In genomic region chr20:25012616-25013189, GRCh38 we compare ENCODE assay signal across 16 cellular contexts. TPM values are rescaled to one million over a fixed set of nuclear protein-coding genes. Genes with fewer than 3 reads are reported as not detected.
DNase-seq lines count a peak whose midpoint lies in the region; ATAC-seq, FAIRE-seq and TF ChIP-seq lines count a peak whose summit lies in the region.
"Had no signal": no experiment of that assay in that cellular context is flagged by ENCODE, and none has a peak within 500 bp of the region (broad histone marks: within the 10 kb centered on the region; RNA-seq: fewer than 3 reads in every experiment).

No MANE protein-coding gene starts in this region.

- FAIRE-seq in K562 (lab: Jason Lieb, UNC) (no peak), HepG2 (lab: Jason Lieb, UNC) (no peak)

- no peaks in the 10 kb centered on the region for H3K9me3 Mint-ChIP-seq in endothelial cell (ENCODE audit: unreplicated experiment)

- H4K20me1 ChIP-seq in K562 (replicated peaks; ENCODE audit: control insufficient read depth, insufficient read depth, low read length) (no peaks in the 10 kb centered on the region), HepG2 (ENCODE audit: insufficient read depth, low read length) (no peaks in the 10 kb centered on the region)

- TF ChIP-seq EP300 in K562 (IDR thresholded peaks at IDR 0.05; ENCODE audit: low read length) (no peak), HepG2 (IDR thresholded peaks at IDR 0.05; ENCODE audit: low read depth in 2 of 2, low read length in 2 of 2) (no peak), HepG2 (CRISPR knock-in tag; IDR thresholded peaks at IDR 0.05; ENCODE audit: borderline replicate concordance) (no peak)

- DNase-seq in activated CD8-positive, alpha-beta memory T cell treated with anti-CD3 and anti-CD28 coated beads, Interleukin-2, amount 50 U/mL, for 48 hours = peak; percentile 22
- DNase-seq in activated CD8-positive, alpha-beta memory T cell treated with anti-CD3 and anti-CD28 coated beads, Interleukin-2, amount 50 U/mL, for 4 hours = no peak
- DNase-seq in K562 (ENCODE audit: extremely low read depth in 1 of 4, low spot score in 3 of 4) (no peak), HepG2 (ENCODE audit: low spot score) (no peak), testis (peak; percentile 6), endothelial cell (ENCODE audit: low spot score) (no peak), NCI-H2029 (lab: John Stamatoyannopoulos, UW) (no peak)
- DNase-seq: 8988T, COR-L47, Kasumi-1, NCI-H1105 treated with DMSO at 0.1 percent for 48 hours, NCI-H1930, NCI-H510A had no signal

- no peaks in the 10 kb centered on the region for H3K4me1 ChIP-seq in K562 (replicated peaks in 1 of 2; ENCODE audit: control insufficient read depth in 2 of 2, insufficient read depth in 2 of 2, low read length in 2 of 2)
- peaks cover 13% of the 10 kb centered on the region for H3K4me1 ChIP-seq in HepG2 (ENCODE audit: insufficient read depth, low read length)
- H3K4me1 ChIP-seq in testis = no peaks in the 10 kb centered on the region
- H3K4me1 ChIP-seq: HAP-1 had no signal

- H3K79me2 ChIP-seq in K562 (ENCODE audit: control insufficient read depth, insufficient read depth, low read length) (no peaks in the 10 kb centered on the region), HepG2 (ENCODE audit: insufficient read depth, low read length) (no peaks in the 10 kb centered on the region)

- H3K27me3 ChIP-seq in K562 (ENCODE audit: control insufficient read depth in 2 of 2, insufficient read depth in 2 of 2, low read length in 2 of 2) (peaks cover 3 to 71% of the 10 kb centered on the region in 2 experiments; a peak in 4 of 5 replicates), HepG2 (ENCODE audit: control insufficient read depth in 1 of 2, insufficient read depth in 2 of 2, low read length in 2 of 2) (no peaks in the 10 kb centered on the region), testis (no peaks in the 10 kb centered on the region)
- H3K27me3 ChIP-seq: BLaER1 treated with 17β-estradiol and CSF1 and Interleukin-3, amounts not matched to agents 10 nM and 100 nM had no signal

- no peak overlapping the region for H3K9ac ChIP-seq in K562 (ENCODE audit: insufficient read depth in 1 of 2, low read depth in 2 of 2, low read length in 2 of 2)
- no peak overlapping the region for H3K9ac ChIP-seq in HepG2 (ENCODE audit: insufficient read depth, low read depth, low read length)
- H3K9ac ChIP-seq: BLaER1 treated with 17β-estradiol and CSF1 and Interleukin-3, amounts not matched to agents 10 nM and 100 nM had no signal

- CTCF ChIA-PET in K562 (lab: Yijun Ruan, JAX; ENCODE audit: low intra/inter-chr PET ratio) = no interaction called here
- CTCF ChIA-PET in HepG2 (lab: Yijun Ruan, JAX; ENCODE audit: low intra/inter-chr PET ratio, low total read pairs) = no interaction called here

- TF ChIP-seq CTCF in K562 (IDR thresholded peaks at IDR 0.05 in 2 of 3, conservative IDR thresholded peaks at IDR 0.05 in 1 of 3; ENCODE audit: insufficient read depth in 2 of 3, low read depth in 1 of 3, low read length in 3 of 3) (no peak), HepG2 (CRISPR knock-in tag; IDR thresholded peaks at IDR 0.05) (no peak), testis (IDR thresholded peaks at IDR 0.05) (no peak), endothelial cell (IDR thresholded peaks at IDR 0.05; ENCODE audit: unreplicated experiment) (no peak)

- H3K36me3 ChIP-seq in K562 (ENCODE audit: control insufficient read depth, insufficient read depth, low read length) = no peaks in the 10 kb centered on the region
- peaks cover 0 to 3% of the 10 kb centered on the region in 2 experiments; a peak in 4 of 5 replicates for H3K36me3 ChIP-seq in HepG2 (replicated peaks in 1 of 2; ENCODE audit: control insufficient read depth in 1 of 2, insufficient read depth in 2 of 2, low read length in 2 of 2)
- no peaks in the 10 kb centered on the region for H3K36me3 ChIP-seq in testis (ENCODE audit: low read depth, missing control alignments)
- H3K36me3 ChIP-seq: HAP-1 had no signal

- intact Hi-C loops in K562 (cut with micrococcal nuclease) (no loop called here), HepG2 (cut with micrococcal nuclease; ENCODE audit: unreplicated experiment) (no loop called here), testis (cut with DNase I; ENCODE audit: low total_unique reads) (no loop called here)

- no peak overlapping the region for H2AFZ ChIP-seq in K562 (ENCODE audit: low read depth, low read length)
- no peak overlapping the region for H2AFZ ChIP-seq in HepG2 (ENCODE audit: low read length)

- H3K4me1 Mint-ChIP-seq in endothelial cell (ENCODE audit: unreplicated experiment) = peaks cover 2% of the 10 kb centered on the region

- H3K9me1 ChIP-seq in K562 (ENCODE audit: control insufficient read depth, insufficient read depth, low read length) = no peaks in the 10 kb centered on the region

- H3K4me2 ChIP-seq in K562 (ENCODE audit: insufficient read depth, low read length) = no peak overlapping the region
- H3K4me2 ChIP-seq in HepG2 (ENCODE audit: low read depth, low read length) = no peak overlapping the region
- H3K4me2 ChIP-seq: BLaER1 treated with 17β-estradiol and CSF1 and Interleukin-3, amounts not matched to agents 10 nM and 100 nM had no signal

- H3K36me3 Mint-ChIP-seq in endothelial cell (ENCODE audit: low read depth, unreplicated experiment) = no peaks in the 10 kb centered on the region

- H3K4me3 Mint-ChIP-seq in endothelial cell (ENCODE audit: unreplicated experiment) = no peak overlapping the region

- POLR2A ChIA-PET in K562 (lab: Yijun Ruan, JAX) = no interaction called here
- POLR2A ChIA-PET in HepG2 (lab: Yijun Ruan, JAX) = no interaction called here

- H3K27ac ChIP-seq in K562 (ENCODE audit: extremely low read depth, low read depth, low read length) (no peak overlapping the region), HepG2 (ENCODE audit: extremely low read length, insufficient read depth, low read length) (no peak overlapping the region), testis (no peak overlapping the region)
- H3K27ac ChIP-seq: BLaER1 treated with 17β-estradiol and CSF1 and Interleukin-3, amounts not matched to agents 10 nM and 100 nM had no signal

- no peak overlapping the region for H3K4me3 ChIP-seq in K562
- H3K4me3 ChIP-seq in HepG2 (replicated peaks in 1 of 3; ENCODE audit: insufficient read depth in 1 of 3, low read depth in 2 of 3, low read length in 3 of 3) = no peak overlapping the region
- H3K4me3 ChIP-seq in testis = no peak overlapping the region
- H3K4me3 ChIP-seq: BLaER1 treated with 17β-estradiol and CSF1 and Interleukin-3, amounts not matched to agents 10 nM and 100 nM; HAP-1 had no signal

- peak; percentile 49 for ATAC-seq in K562
- no peak for ATAC-seq in HepG2
- no peak for ATAC-seq in HG02588 (IDR thresholded peaks at IDR 0.05; ENCODE audit: unreplicated experiment)

- H3K9me3 ChIP-seq in K562 (replicated peaks; ENCODE audit: control insufficient read depth, insufficient read depth, low read depth, low read length) = no peaks in the 10 kb centered on the region
- H3K9me3 ChIP-seq in HepG2 (ENCODE audit: low read length) = no peaks in the 10 kb centered on the region
- no peaks in the 10 kb centered on the region for H3K9me3 ChIP-seq in testis
- H3K9me3 ChIP-seq: BLaER1 treated with 17β-estradiol and CSF1 and Interleukin-3, amounts not matched to agents 10 nM and 100 nM; HAP-1 had no signal

- H3K27me3 Mint-ChIP-seq in endothelial cell (ENCODE audit: unreplicated experiment) = peaks cover 4% of the 10 kb centered on the region

- TF ChIP-seq RAD21 in K562 (CRISPR knock-in tag; conservative IDR thresholded peaks at IDR 0.05 in 1 of 2, IDR thresholded peaks at IDR 0.05 in 1 of 2) = no peak
- TF ChIP-seq RAD21 in HepG2 (CRISPR knock-in tag; IDR thresholded peaks at IDR 0.05) = no peak

- in situ Hi-C loops in K562 (cut with MboI) = no loop called here
- in situ Hi-C loops in HepG2 (cut with HindIII; ENCODE audit: extremely low pct_ligation_motif_present, low pct_unique_long_range_greater_than_20kb) = no loop called here

- TF ChIP-seq POLR2A in K562 (conservative IDR thresholded peaks at IDR 0.05) (no peak), HepG2 (IDR thresholded peaks at IDR 0.05; ENCODE audit: insufficient read depth in 1 of 2, low read depth in 2 of 2, low read length in 2 of 2) (no peak), testis (IDR thresholded peaks at IDR 0.05) (no peak)

- no TSS peak for BruUV-seq in K562 (replicated peaks; lab: Mats Ljungman, UMichigan)
- no TSS peak for BruUV-seq in HepG2 (replicated peaks; lab: Mats Ljungman, UMichigan)

- H3K27ac Mint-ChIP-seq in endothelial cell (ENCODE audit: unreplicated experiment) = no peak overlapping the region

- WGBS in K562 (ENCODE audit: insufficient coverage, low coverage, missing lambda C conversion rate) = 1% methylated on average over 21 of the region's 21 CpGs
- WGBS in HepG2 (ENCODE audit: low lambda C conversion rate) = 74% methylated on average over 21 of the region's 21 CpGs
- WGBS in testis, 2 donors = 93 to 94% methylated on average over 10 to 21 of the region's 21 CpGs

RNA-seq across cellular contexts. Expression of gene APMAP, which starts 20.2 kb away (rescaled TPM):
- total RNA-seq in K562 (2011; cell fraction: chromatin; rRNA removed; ENCODE audit: low replicate concordance) = 15.3 and 15.5 TPM in 2 replicates
- 18.6 and 20.5 TPM in 2 replicates for total RNA-seq in K562 (2011; cell fraction: nucleolus; rRNA removed)
- 20.0 and 22.3 TPM in 2 replicates for total RNA-seq in K562 (2011; cell fraction: nucleoplasm; rRNA removed)
- total RNA-seq in K562 (2014; rRNA removed) (14.4 and 16.5 TPM in 2 replicates), K562 (2014; rRNA removed; fragmentation: Illumina TruSeq; extraction: Trizol) (13.0 and 14.1 TPM in 2 replicates), K562 (2015; rRNA removed; fragmentation: Illumina TruSeq; extraction: Trizol) (14.8 and 15.2 TPM in 2 replicates), K562 (2021) (15.9 and 17.8 TPM in 2 replicates), HepG2 (2016; rRNA removed; fragmentation: Illumina TruSeq; extraction: Trizol) (96.9 and 214 TPM in 2 replicates), testis (100 to 1,000 TPM in 1 of 2 donors, 10 to 100 TPM in 1; 92.3 to 105 TPM), endothelial cell (ENCODE audit: unreplicated experiment) (95.2 TPM)
- polyA plus RNA-seq in K562 (2011; rRNA removed) (13.6 and 18.0 TPM in 2 replicates), K562 (2014; fragmentation: Illumina TruSeq; extraction: Trizol) (14.9 and 15.3 TPM in 2 replicates), K562 (2014; fragmentation: Nextera tagmentation; extraction: Ambion mirVana) (1 to 10 TPM; 6.7 to 8.8 TPM), K562 (2014; rRNA removed) (18.2 and 21.8 TPM in 2 replicates), HepG2 (2011; rRNA removed) (168 and 177 TPM in 2 replicates), testis (ENCODE audit: insufficient read depth, low read depth, low replicate concordance) (135 TPM)
- polyA plus RNA-seq in K562 (2011; cell fraction: cytosol; rRNA removed) = 11.5 and 20.7 TPM in 2 replicates
- 12.6 and 16.2 TPM in 2 replicates for polyA plus RNA-seq in K562 (2011; cell fraction: nucleus; rRNA removed)
- polyA plus RNA-seq in K562 (2012) = 15.7 and 16.1 TPM in 2 replicates
- 8.4 and 13.1 TPM in 2 replicates for polyA minus RNA-seq in K562 (2011; rRNA and poly(A)+ RNA removed)
- 5.2 and 8.2 TPM in 2 replicates for polyA minus RNA-seq in K562 (2011; cell fraction: cytosol; rRNA and poly(A)+ RNA removed)
- polyA minus RNA-seq in K562 (2011; cell fraction: nucleus; rRNA and poly(A)+ RNA removed) = 4.7 and 7.4 TPM in 2 replicates
- 20.1 and 22.7 TPM in 2 replicates for total RNA-seq in HepG2 (2016; cell fraction: cytosol; rRNA removed; fragmentation: Illumina TruSeq; extraction: Trizol; ENCODE audit: low read depth)
- total RNA-seq in HepG2 (2016; cell fraction: insoluble cytoplasmic fraction; rRNA removed; fragmentation: Illumina TruSeq; extraction: Trizol) = 98.2 and 226 TPM in 2 replicates
- 41.7 and 44.7 TPM in 2 replicates for total RNA-seq in HepG2 (2016; cell fraction: membrane; rRNA removed; fragmentation: Illumina TruSeq; extraction: Trizol)
- total RNA-seq in HepG2 (2016; cell fraction: nucleus; rRNA removed; fragmentation: Illumina TruSeq; extraction: Trizol) = 175 and 197 TPM in 2 replicates
- polyA plus RNA-seq in HepG2 (2011; cell fraction: cytosol; rRNA removed) = 161 and 178 TPM in 2 replicates
- polyA plus RNA-seq in HepG2 (2011; cell fraction: nucleus; rRNA removed) = 60.9 and 87.7 TPM in 2 replicates
- polyA plus RNA-seq in HepG2 (2012) = 152 and 183 TPM in 2 replicates
- 19.3 and 19.6 TPM in 2 replicates for polyA plus RNA-seq in HepG2 (2016; cell fraction: cytosol; fragmentation: Illumina TruSeq; extraction: Trizol; ENCODE audit: low read depth)
- 91.9 and 93.0 TPM in 2 replicates for polyA plus RNA-seq in HepG2 (2016; cell fraction: insoluble cytoplasmic fraction; fragmentation: Illumina TruSeq; extraction: Trizol; ENCODE audit: low read depth)
- polyA plus RNA-seq in HepG2 (2016; cell fraction: membrane; fragmentation: Illumina TruSeq; extraction: Trizol; ENCODE audit: low read depth) = 31.8 and 32.4 TPM in 2 replicates
- polyA plus RNA-seq in HepG2 (2016; cell fraction: nucleus; fragmentation: Illumina TruSeq; extraction: Trizol; ENCODE audit: insufficient read depth, low read depth) = 261 and 268 TPM in 2 replicates
- polyA minus RNA-seq in HepG2 (2011; rRNA and poly(A)+ RNA removed; ENCODE audit: low replicate concordance) = 27.2 and 96.2 TPM in 2 replicates
- polyA minus RNA-seq in HepG2 (2011; cell fraction: cytosol; rRNA and poly(A)+ RNA removed) = 41.4 and 51.0 TPM in 2 replicates
- 33.6 and 47.4 TPM in 2 replicates for polyA minus RNA-seq in HepG2 (2011; cell fraction: nucleus; rRNA and poly(A)+ RNA removed)

RNA-seq across cellular contexts. Expression of gene ACSS1, which starts 45.2 kb away (rescaled TPM):
- total RNA-seq in K562 (2011; cell fraction: chromatin; rRNA removed; ENCODE audit: low replicate concordance) = 0.56 and 0.67 TPM in 2 replicates
- 0.50 and 0.53 TPM in 2 replicates for total RNA-seq in K562 (2011; cell fraction: nucleolus; rRNA removed)
- total RNA-seq in K562 (2011; cell fraction: nucleoplasm; rRNA removed) = 0.61 and 0.66 TPM in 2 replicates
- 0.04 and 0.23 TPM in 2 replicates for total RNA-seq in K562 (2014; rRNA removed)
- 0.07 TPM in 1 of 2 replicates, not detected in the other for total RNA-seq in K562 (2014; rRNA removed; fragmentation: Illumina TruSeq; extraction: Trizol)
- total RNA-seq in K562 (2015; rRNA removed; fragmentation: Illumina TruSeq; extraction: Trizol) = not detected in 2 replicates
- total RNA-seq in K562 (2021) = 0.38 and 0.67 TPM in 2 replicates
- polyA plus RNA-seq in K562 (2011; rRNA removed) = 0.30 and 2.1 TPM in 2 replicates
- polyA plus RNA-seq in K562 (2011; cell fraction: cytosol; rRNA removed) = 0.25 and 2.7 TPM in 2 replicates
- 0.41 and 3.7 TPM in 2 replicates for polyA plus RNA-seq in K562 (2011; cell fraction: nucleus; rRNA removed)
- polyA plus RNA-seq in K562 (2012) = 0.26 TPM in 2 replicates
- 0.21 and 0.25 TPM in 2 replicates for polyA plus RNA-seq in K562 (2014; fragmentation: Illumina TruSeq; extraction: Trizol)
- polyA plus RNA-seq in K562 (2014; fragmentation: Nextera tagmentation; extraction: Ambion mirVana) = not detected
- 0.23 and 0.28 TPM in 2 replicates for polyA plus RNA-seq in K562 (2014; rRNA removed)
- polyA minus RNA-seq in K562 (2011; rRNA and poly(A)+ RNA removed) = 0.24 and 2.3 TPM in 2 replicates
- 1.6 TPM in 1 of 2 replicates, not detected in the other for polyA minus RNA-seq in K562 (2011; cell fraction: cytosol; rRNA and poly(A)+ RNA removed)
- polyA minus RNA-seq in K562 (2011; cell fraction: nucleus; rRNA and poly(A)+ RNA removed) = 0.11 and 0.81 TPM in 2 replicates
- 38.2 and 41.6 TPM in 2 replicates for total RNA-seq in HepG2 (2016; rRNA removed; fragmentation: Illumina TruSeq; extraction: Trizol)
- 8.4 and 9.3 TPM in 2 replicates for total RNA-seq in HepG2 (2016; cell fraction: cytosol; rRNA removed; fragmentation: Illumina TruSeq; extraction: Trizol; ENCODE audit: low read depth)
- total RNA-seq in HepG2 (2016; cell fraction: insoluble cytoplasmic fraction; rRNA removed; fragmentation: Illumina TruSeq; extraction: Trizol) = 34.8 and 43.4 TPM in 2 replicates
- 13.0 and 13.5 TPM in 2 replicates for total RNA-seq in HepG2 (2016; cell fraction: membrane; rRNA removed; fragmentation: Illumina TruSeq; extraction: Trizol)
- total RNA-seq in HepG2 (2016; cell fraction: nucleus; rRNA removed; fragmentation: Illumina TruSeq; extraction: Trizol) = 42.3 and 48.2 TPM in 2 replicates
- polyA plus RNA-seq in HepG2 (2011; rRNA removed) = 15.2 and 23.3 TPM in 2 replicates
- 16.5 and 17.1 TPM in 2 replicates for polyA plus RNA-seq in HepG2 (2011; cell fraction: cytosol; rRNA removed)
- polyA plus RNA-seq in HepG2 (2011; cell fraction: nucleus; rRNA removed) = 43.9 and 56.8 TPM in 2 replicates
- polyA plus RNA-seq in HepG2 (2012) = 4.3 and 9.3 TPM in 2 replicates
- polyA plus RNA-seq in HepG2 (2016; cell fraction: cytosol; fragmentation: Illumina TruSeq; extraction: Trizol; ENCODE audit: low read depth) = 3.2 and 3.4 TPM in 2 replicates
- polyA plus RNA-seq in HepG2 (2016; cell fraction: insoluble cytoplasmic fraction; fragmentation: Illumina TruSeq; extraction: Trizol; ENCODE audit: low read depth) = 47.8 and 50.2 TPM in 2 replicates
- polyA plus RNA-seq in HepG2 (2016; cell fraction: membrane; fragmentation: Illumina TruSeq; extraction: Trizol; ENCODE audit: low read depth) = 9.9 TPM in 2 replicates
- 98.7 and 99.6 TPM in 2 replicates for polyA plus RNA-seq in HepG2 (2016; cell fraction: nucleus; fragmentation: Illumina TruSeq; extraction: Trizol; ENCODE audit: insufficient read depth, low read depth)
- polyA minus RNA-seq in HepG2 (2011; rRNA and poly(A)+ RNA removed; ENCODE audit: low replicate concordance) = 0.07 and 45.1 TPM in 2 replicates
- polyA minus RNA-seq in HepG2 (2011; cell fraction: cytosol; rRNA and poly(A)+ RNA removed) = 11.7 and 16.0 TPM in 2 replicates
- polyA minus RNA-seq in HepG2 (2011; cell fraction: nucleus; rRNA and poly(A)+ RNA removed) = 13.9 and 19.8 TPM in 2 replicates
- 100 to 1,000 TPM; 162 to 184 TPM for total RNA-seq in testis
- polyA plus RNA-seq in testis (ENCODE audit: insufficient read depth, low read depth, low replicate concordance) = 61.5 TPM
- total RNA-seq in endothelial cell (ENCODE audit: unreplicated experiment) = 15.5 TPM

Comparison
In these comparisons a context has a peak if more than half of its experiments do, and no peak if none do; other contexts are left out.
1. DNase-seq: peak in activated CD8-positive, alpha-beta memory T cell treated with anti-CD3 and anti-CD28 coated beads, Interleukin-2, amount 50 U/mL, for 48 hours (single experiment) and testis (single experiment); none in activated CD8-positive, alpha-beta memory T cell treated with anti-CD3 and anti-CD28 coated beads, Interleukin-2, amount 50 U/mL, for 4 hours (single experiment), K562 (0 of 4), HepG2 (single experiment), endothelial cell (single experiment) and NCI-H2029 (single experiment).